Comparison of ENCODE assay signal across 22 cellular contexts in the genomic region with DNA sequence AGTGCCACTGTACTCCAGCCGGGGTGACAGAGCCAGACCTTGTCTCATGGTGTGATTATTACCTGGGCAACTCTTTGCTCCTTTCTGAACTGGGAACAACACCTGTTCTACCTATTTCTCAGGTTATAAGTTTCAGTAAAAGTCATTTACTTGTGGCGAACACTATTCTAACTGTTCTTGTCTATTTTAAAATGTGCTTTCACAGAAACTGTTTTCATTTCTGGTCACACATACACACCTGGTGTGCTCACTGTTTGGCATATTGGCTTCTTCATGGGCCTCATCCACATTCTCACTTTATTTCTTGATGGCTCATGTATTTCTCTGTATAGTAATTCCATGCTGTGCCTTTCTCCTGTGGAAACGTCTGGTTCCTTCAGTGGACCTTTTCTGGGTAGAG. TPM values are rescaled to one million over a fixed set of nuclear protein-coding genes. Genes with fewer than 3 reads are reported as not detected.
DNase-seq lines count a peak whose midpoint lies in the region; ATAC-seq and TF ChIP-seq lines count a peak whose summit lies in the region.
"Had no signal": no experiment of that assay in that cellular context is flagged by ENCODE, and none has a peak within 500 bp of the region (broad histone marks: within the 10 kb centered on the region; RNA-seq: fewer than 3 reads in every experiment).

No MANE protein-coding gene starts in this region.

- H3K4me1 ChIP-seq in CD4-positive, alpha-beta memory T cell (ENCODE audit: insufficient read depth, low read length) = no peaks in the 10 kb centered on the region
- H3K4me1 ChIP-seq in PC-9 (replicated peaks; ENCODE audit: insufficient read depth) = no peaks in the 10 kb centered on the region
- H3K4me1 ChIP-seq: neural progenitor cell, upper lobe of left lung had no signal

- CTCF ChIA-PET in CD4-positive, alpha-beta memory T cell (lab: Charles Lee; ENCODE audit: partially characterized antibody) = no interaction called here
- CTCF ChIA-PET in PC-9 (lab: Charles Lee) = no interaction called here

- H3K9me3 Mint-ChIP-seq in CD4-positive, alpha-beta memory T cell = peaks cover 0 to 9% (median 2%) of the 10 kb centered on the region in 8 donors

- H3K36me3 ChIP-seq in GM06990 (ENCODE audit: control insufficient read depth, insufficient read depth, low read length) (no peaks in the 10 kb centered on the region), PC-9 (ENCODE audit: low read depth) (no peaks in the 10 kb centered on the region)
- no peaks in the 10 kb centered on the region for H3K36me3 ChIP-seq in CD4-positive, alpha-beta memory T cell (ENCODE audit: insufficient read depth, low read length)
- H3K36me3 ChIP-seq: neural progenitor cell, upper lobe of left lung had no signal

- intact Hi-C loops in CD4-positive, alpha-beta memory T cell (cut with micrococcal nuclease) = no loop called here
- intact Hi-C loops in PC-9 (cut with micrococcal nuclease; ENCODE audit: unreplicated experiment) = no loop called here

- no peak overlapping the region for H3K4me3 Mint-ChIP-seq in CD4-positive, alpha-beta memory T cell
- H3K4me3 Mint-ChIP-seq: effector memory CD8-positive, alpha-beta T cell; neural progenitor cell had no signal

- H3F3A ChIP-seq in PC-9 (ENCODE audit: insufficient read depth, low read depth) = no peaks in the 10 kb centered on the region

- H3K27ac ChIP-seq in CD4-positive, alpha-beta memory T cell (ENCODE audit: low read depth, low read length) = no peak overlapping the region
- H3K27ac ChIP-seq in PC-9 = no peak overlapping the region
- H3K27ac ChIP-seq: 22Rv1, neural progenitor cell, upper lobe of left lung had no signal

- H3K27me3 Mint-ChIP-seq in CD4-positive, alpha-beta memory T cell = peaks cover 15 to 16% of the 10 kb centered on the region in 2 donors

- H4K20me1 ChIP-seq in PC-9 (ENCODE audit: insufficient read depth) = no peaks in the 10 kb centered on the region

- H3K27ac Mint-ChIP-seq in CD4-positive, alpha-beta memory T cell = no peak overlapping the region
- H3K27ac Mint-ChIP-seq: effector memory CD8-positive, alpha-beta T cell; neural progenitor cell had no signal

- no peaks in the 10 kb centered on the region for H3K9me3 ChIP-seq in CD4-positive, alpha-beta memory T cell (ENCODE audit: control insufficient read depth in 1 of 2, low read length in 2 of 2)
- no peaks in the 10 kb centered on the region for H3K9me3 ChIP-seq in PC-9 (ENCODE audit: insufficient read depth, low read depth)
- H3K9me3 ChIP-seq: upper lobe of left lung had no signal

- no peaks in the 10 kb centered on the region for H3K79me2 ChIP-seq in PC-9 (ENCODE audit: low read depth)

- no peak for TF ChIP-seq CTCF in GM06990 (IDR thresholded peaks at IDR 0.05; ENCODE audit: insufficient read depth, low read length, poor library complexity, severe bottlenecking)
- TF ChIP-seq CTCF in PC-9 (conservative IDR thresholded peaks at IDR 0.05) = no peak

- no peaks in the 10 kb centered on the region for H3K4me1 Mint-ChIP-seq in CD4-positive, alpha-beta memory T cell
- H3K4me1 Mint-ChIP-seq: neural progenitor cell had no signal

- no peaks in the 10 kb centered on the region for H3K27me3 ChIP-seq in GM06990 (replicated peaks; ENCODE audit: control insufficient read depth, insufficient read depth, low read length)
- no peaks in the 10 kb centered on the region for H3K27me3 ChIP-seq in CD4-positive, alpha-beta memory T cell (ENCODE audit: insufficient read depth, low read length)
- H3K27me3 ChIP-seq in PC-9 (ENCODE audit: insufficient read depth, low read depth) = peaks cover 47% of the 10 kb centered on the region
- H3K27me3 ChIP-seq: neural progenitor cell, upper lobe of left lung had no signal

- no peak overlapping the region; the same call in 1 of the 2 replicates for H3K4me3 ChIP-seq in GM06990 (replicated peaks; ENCODE audit: low read depth, low read length)
- no peak overlapping the region for H3K4me3 ChIP-seq in CD4-positive, alpha-beta memory T cell (ENCODE audit: low read length in 2 of 2)
- no peak overlapping the region for H3K4me3 ChIP-seq in PC-9
- H3K4me3 ChIP-seq: neural progenitor cell, upper lobe of left lung had no signal

- H3K9me2 ChIP-seq in PC-9 (ENCODE audit: insufficient read depth) = no peaks in the 10 kb centered on the region

- no peak overlapping the region for H2AFZ ChIP-seq in PC-9
- H2AFZ ChIP-seq: neural progenitor cell had no signal

- DNase-seq in GM06990 (ENCODE audit: extremely low read depth, insufficient read length) = peak; percentile 39
- no peak for DNase-seq in NCI-H1436 (lab: John Stamatoyannopoulos, UW)
- no peak for DNase-seq in H4 (ENCODE audit: low spot score)
- DNase-seq in CD4-positive, alpha-beta memory T cell = no peak
- no peak for DNase-seq in PC-9
- DNase-seq: activated CD4-positive, CD25-positive, alpha-beta regulatory T cell treated with anti-CD3 and anti-CD28 coated beads, Interleukin-2, amount 50 U/mL, for 72 hours; activated gamma-delta T cell; aorta; effector memory CD8-positive, alpha-beta T cell; GOT3; NCI-H187; NCI-H446 treated with DMSO at 0.1 percent for 48 hours; SHP77; stimulated activated naive CD8-positive, alpha-beta T cell treated with anti-CD3 and anti-CD28 coated beads, Interleukin-15, Interleukin-2, amounts not matched to agents 100 U/mL and 50 U/mL, for 24 hours; T-helper 2 cell; upper lobe of left lung had no signal

- no peak overlapping the region for H3K4me2 ChIP-seq in PC-9
- H3K4me2 ChIP-seq: neural progenitor cell had no signal

- ATAC-seq in GM19328 (IDR thresholded peaks at IDR 0.05; ENCODE audit: unreplicated experiment) (peak; percentile 37), GM21723 (IDR thresholded peaks at IDR 0.05; ENCODE audit: unreplicated experiment) (peak; percentile 79), HG03045 (IDR thresholded peaks at IDR 0.05; ENCODE audit: unreplicated experiment) (peak; percentile 71)
- ATAC-seq: effector memory CD8-positive, alpha-beta T cell; HepG2; stimulated activated naive CD8-positive, alpha-beta T cell treated with anti-CD3 and anti-CD28 coated beads, Interleukin-15, Interleukin-2, amounts not matched to agents 100 U/mL and 50 U/mL, for 24 hours had no signal

- BruUV-seq in PC-9 (replicated peaks; lab: Mats Ljungman, UMichigan) = no TSS peak

- H3K36me3 Mint-ChIP-seq in CD4-positive, alpha-beta memory T cell = no peaks in the 10 kb centered on the region
- H3K36me3 Mint-ChIP-seq: neural progenitor cell had no signal

- POLR2A ChIA-PET in CD4-positive, alpha-beta memory T cell (lab: Charles Lee; ENCODE audit: partially characterized antibody) = no interaction called here
- POLR2A ChIA-PET in PC-9 (lab: Charles Lee; ENCODE audit: unreplicated experiment) = no interaction called here

RNA-seq across cellular contexts. Expression of gene XRN2, which starts 30.5 kb away (rescaled TPM):
- 95.4 and 111 TPM in 2 replicates for total RNA-seq in H4 (2014; rRNA removed; shearing (Covaris generic))
- total RNA-seq in CD4-positive, alpha-beta memory T cell = 10 to 100 TPM; 52.8 to 56.3 TPM
- polyA plus RNA-seq in CD4-positive, alpha-beta memory T cell = 10 to 100 TPM; 72.9 to 80.3 TPM
- total RNA-seq in PC-9 (2021) = 70.4 and 78.3 TPM in 2 replicates
